ENCODE assay signal across 9 cellular contexts in the genomic region with DNA sequence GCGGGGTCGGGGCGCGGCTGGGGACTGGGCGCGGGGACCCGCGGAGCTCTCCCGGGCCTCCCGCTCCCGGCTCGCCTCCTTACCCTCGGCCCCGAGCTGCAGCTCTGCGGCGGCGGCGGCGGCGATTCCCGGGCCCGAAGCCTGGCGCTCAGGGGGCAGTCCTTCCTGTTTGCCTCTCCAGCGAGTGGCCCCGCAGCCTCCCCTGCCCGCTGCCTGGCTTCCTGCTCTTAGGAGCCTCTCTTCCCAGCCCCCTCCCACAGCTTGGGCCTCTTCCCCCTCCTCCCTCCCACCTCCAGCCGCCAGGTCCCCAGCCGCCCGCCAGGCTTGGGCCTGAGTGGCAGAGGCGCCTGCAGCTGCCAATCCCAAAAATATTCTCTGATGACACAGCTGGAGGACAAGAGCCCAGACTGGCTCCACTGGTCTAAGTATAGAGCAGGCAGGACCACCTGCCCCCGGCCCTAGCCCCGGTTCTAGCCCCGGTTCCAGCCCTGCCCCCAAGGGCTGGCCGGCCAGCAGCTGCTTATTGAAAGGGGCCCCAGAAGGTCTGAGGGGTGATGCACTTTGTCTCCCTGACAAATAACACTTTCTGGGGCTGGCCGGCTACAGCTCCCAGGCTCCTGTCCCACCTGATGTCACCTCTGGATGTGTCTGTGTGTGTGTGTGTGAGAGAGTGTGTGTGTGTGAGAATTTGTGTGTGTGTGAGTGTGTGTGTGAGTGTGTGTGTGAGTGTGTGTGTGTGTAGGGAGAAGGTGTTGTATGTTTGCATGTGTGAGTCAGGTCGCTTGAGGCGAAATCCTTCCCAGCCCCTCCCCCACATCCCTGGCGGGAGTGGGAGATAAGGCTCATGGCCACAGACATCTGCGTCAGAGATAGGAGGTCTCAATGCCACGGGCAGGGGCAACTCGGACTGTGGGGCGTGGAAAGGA. TPM values are rescaled to one million over a fixed set of nuclear protein-coding genes. Genes with fewer than 3 reads are reported as not detected.
DNase-seq lines count a peak whose midpoint lies in the region; ATAC-seq, FAIRE-seq and TF ChIP-seq lines count a peak whose summit lies in the region.
"Had no signal": no experiment of that assay in that cellular context is flagged by ENCODE, and none has a peak within 500 bp of the region (broad histone marks: within the 10 kb centered on the region; RNA-seq: fewer than 3 reads in every experiment).

A gene (minus strand): TSS at position 229 of the 926 bp plus-strand sequence. CDS start 307 bp downstream, outside the sequence.

- H3K4me3 ChIP-seq in ACC112 (ENCODE audit: low read depth, low read length), result peak within 1 kb of the TSS; percentile 82
- H3K4me3 ChIP-seq in iPS-11a (ENCODE audit: low read depth, low read length), result peak within 1 kb of the TSS; percentile 67
- peak within 1 kb of the TSS; percentile 66 for H3K4me3 ChIP-seq in rectal smooth muscle tissue (ENCODE audit: low read length)

- no peak within 1 kb of the TSS for H3K27ac Mint-ChIP-seq in MCF 10A (ENCODE audit: low read depth, unreplicated experiment)

- TF ChIP-seq POLR2A in H54 (IDR thresholded peaks at IDR 0.05; ENCODE audit: low read depth, low read length), result peak; percentile 50; the same call in 1 of the 2 replicates

- FAIRE-seq in H54 (lab: Jason Lieb, UNC), result no peak
- FAIRE-seq: GM18507 had no signal

- H3K9me3 Mint-ChIP-seq in MCF 10A (ENCODE audit: unreplicated experiment), result no peaks in the 10 kb centered on the region

- H3K27ac ChIP-seq in ACC112 (ENCODE audit: low read depth, low read length) (no peak within 1 kb of the TSS), rectal smooth muscle tissue (ENCODE audit: low read depth, low read length) (peak within 1 kb of the TSS; percentile 78)

- H3K4me1 Mint-ChIP-seq in MCF 10A (ENCODE audit: insufficient read depth, unreplicated experiment), result peaks cover 7% of the 10 kb centered on the region

- no TSS peak for BruUV-seq in MCF 10A (replicated peaks; lab: Mats Ljungman, UMichigan)

- ATAC-seq in HG03097 (IDR thresholded peaks at IDR 0.05; ENCODE audit: low FRiP score, unreplicated experiment), result no peak

- CTCF ChIA-PET in MCF 10A (lab: Yijun Ruan, JAX), result interaction anchor here (0.6 to 2.3 kb wide), 7 partner anchors 9 to 167 kb away, joined by 3 to 23 read pairs (median 4); no protein-coding TSS in a partner anchor

- H3K36me3 ChIP-seq in ACC112 (ENCODE audit: insufficient read depth, low read length) (no peaks in the 10 kb centered on the region), rectal smooth muscle tissue (ENCODE audit: control insufficient read depth, insufficient read depth, low read length) (peaks cover 3% of the 10 kb centered on the region)

- peaks cover 3% of the 10 kb centered on the region for H3K79me2 ChIP-seq in ACC112 (ENCODE audit: control insufficient read depth, insufficient read depth, low read length, unreplicated experiment)

- H3K4me3 Mint-ChIP-seq in MCF 10A (ENCODE audit: unreplicated experiment), result peak within 1 kb of the TSS; percentile 49

- TF ChIP-seq CTCF in MCF 10A (IDR thresholded peaks at IDR 0.05; ENCODE audit: unreplicated experiment), result no peak

- DNase-seq in H54 (ENCODE audit: insufficient read length, low spot score) (peak; percentile 75), NCI-H748 treated with DMSO at 0.1 percent for 48 hours (lab: John Stamatoyannopoulos, UW) (peak; percentile 68), MCF 10A (ENCODE audit: unreplicated experiment) (peak; percentile 60)
- DNase-seq in activated CD8-positive, alpha-beta memory T cell treated with anti-CD3 and anti-CD28 coated beads, Interleukin-2, amount 50 U/mL, for 48 hours, result no peak

- peak within 1 kb of the TSS; percentile 21 for H3K9ac ChIP-seq in rectal smooth muscle tissue (ENCODE audit: low read length)

- H3K27me3 ChIP-seq in ACC112 (ENCODE audit: insufficient read depth, low read length), result no peaks in the 10 kb centered on the region
- H3K27me3 ChIP-seq in rectal smooth muscle tissue (ENCODE audit: control insufficient read depth, insufficient read depth, low read length), result peaks cover 6% of the 10 kb centered on the region

- intact Hi-C loops in MCF 10A (cut with micrococcal nuclease), result no loop called here

- POLR2A ChIA-PET in MCF 10A (lab: Yijun Ruan, JAX), result interaction anchor here (0.6 to 2.8 kb wide), 11 partner anchors 14 to 123 kb away, joined by 3 to 49 read pairs (median 6); a partner anchor contains a TSS

- H3K27me3 Mint-ChIP-seq in MCF 10A (ENCODE audit: insufficient read depth, unreplicated experiment), result no peaks in the 10 kb centered on the region

- H3K4me1 ChIP-seq in ACC112 (ENCODE audit: control insufficient read depth, insufficient read depth, low read length, unreplicated experiment) (peaks cover 16% of the 10 kb centered on the region), rectal smooth muscle tissue (ENCODE audit: control insufficient read depth, insufficient read depth, low read length) (peaks cover 4% of the 10 kb centered on the region)

- peak within 1 kb of the TSS; percentile 97 for H2AFZ ChIP-seq in ACC112 (ENCODE audit: low read length, unreplicated experiment)

- H3K36me3 Mint-ChIP-seq in MCF 10A (ENCODE audit: insufficient read depth, unreplicated experiment), result peaks cover 19% of the 10 kb centered on the region

RNA-seq across cellular contexts. Expression of the gene that starts here (rescaled TPM):
- total RNA-seq in MCF 10A (2022), result 29.0 and 29.8 TPM in 2 replicates
